Comparison of ENCODE assay signal across 8 cellular contexts in genomic region chr12:49967777-49968250, GRCh38. TPM values are rescaled to one million over a fixed set of nuclear protein-coding genes. Genes with fewer than 3 reads are reported as not detected.
DNase-seq lines count a peak whose midpoint lies in the region; ATAC-seq and TF ChIP-seq lines count a peak whose summit lies in the region.

No MANE protein-coding gene starts in this region.

- BruUV-seq in Panc1 (replicated peaks; lab: Mats Ljungman, UMichigan), result no TSS peak

- H3K36me3 Mint-ChIP-seq in activated CD4-positive, alpha-beta T cell treated with anti-CD3 and anti-CD28 coated beads, Interleukin-2, amount 10 ng/mL, durations not matched to agents 24 days and 14 days (ENCODE audit: low read depth), result no peaks in the 10 kb centered on the region
- H3K36me3 Mint-ChIP-seq in stimulated activated memory B cell treated with anti-CD40 and anti-IgM and Interleukin-4, amounts not matched to agents 10 μg/mL and 1 μg/mL and 100 μg/mL, for 72 hours, result no peaks in the 10 kb centered on the region

- peaks cover 4% of the 10 kb centered on the region for H3K4me1 Mint-ChIP-seq in activated CD4-positive, alpha-beta T cell treated with anti-CD3 and anti-CD28 coated beads, Interleukin-2, amount 10 ng/mL, durations not matched to agents 24 days and 14 days
- H3K4me1 Mint-ChIP-seq in stimulated activated memory B cell treated with anti-CD40 and anti-IgM and Interleukin-4, amounts not matched to agents 10 μg/mL and 1 μg/mL and 100 μg/mL, for 72 hours, result peaks cover 7% of the 10 kb centered on the region

- POLR2A ChIA-PET in Panc1 (lab: Charles Lee), result interaction anchor here (0.7 kb wide), 1 partner anchor 97 kb away, joined by 3 read pairs; no protein-coding TSS in a partner anchor

- TF ChIP-seq CTCF in Panc1 (IDR thresholded peaks at IDR 0.05) (no peak), fibroblast of villous mesenchyme (IDR thresholded peaks at IDR 0.05; ENCODE audit: insufficient read depth, low read depth, low read length) (no peak)

- H3K27ac Mint-ChIP-seq in activated CD4-positive, alpha-beta T cell treated with anti-CD3 and anti-CD28 coated beads, Interleukin-2, amount 10 ng/mL, durations not matched to agents 24 days and 14 days, result no peak overlapping the region
- no peak overlapping the region for H3K27ac Mint-ChIP-seq in stimulated activated memory B cell treated with anti-CD40 and anti-IgM and Interleukin-4, amounts not matched to agents 10 μg/mL and 1 μg/mL and 100 μg/mL, for 72 hours

- intact Hi-C loops in activated CD4-positive, alpha-beta T cell treated with anti-CD3 and anti-CD28 coated beads, Interleukin-2, amount 10 ng/mL, durations not matched to agents 24 days and 14 days (cut with micrococcal nuclease), result loop anchor here (1.0 to 2.0 kb wide), 4 partner anchors 71 to 102 kb away; no protein-coding TSS in a partner anchor
- intact Hi-C loops in Panc1 (cut with micrococcal nuclease; ENCODE audit: unreplicated experiment), result loop anchor here (1.0 to 5.0 kb wide), 2 partner anchors 89 to 102 kb away; partner anchors contain the start of gene ASIC1

- peak overlapping the region; percentile 33 to 64 for H3K4me3 ChIP-seq in Panc1 (ENCODE audit: low read depth in 2 of 2, low read length in 2 of 2)
- H3K4me3 ChIP-seq in fibroblast of villous mesenchyme (ENCODE audit: low read depth, low read length), result peak overlapping the region; percentile 53

- no peaks in the 10 kb centered on the region for H3K27me3 ChIP-seq in Panc1 (ENCODE audit: control insufficient read depth, insufficient read depth, low read length)

- in situ Hi-C loops in Panc1 (cut with HindIII; ENCODE audit: low pct_unique_long_range_greater_than_20kb, low sequenced_read_pairs), result no loop called here

- peak overlapping the region; percentile 73 for H3K4me3 Mint-ChIP-seq in activated CD4-positive, alpha-beta T cell treated with anti-CD3 and anti-CD28 coated beads, Interleukin-2, amount 10 ng/mL, durations not matched to agents 24 days and 14 days
- peak overlapping the region; percentile 7 for H3K4me3 Mint-ChIP-seq in stimulated activated memory B cell treated with anti-CD40 and anti-IgM and Interleukin-4, amounts not matched to agents 10 μg/mL and 1 μg/mL and 100 μg/mL, for 72 hours

- DNase-seq in activated CD4-positive, alpha-beta T cell treated with anti-CD3 and anti-CD28 coated beads, Interleukin-2, amount 10 ng/mL, durations not matched to agents 24 days and 14 days, result no peak
- DNase-seq in activated CD4-positive, alpha-beta T cell treated with anti-CD3 and anti-CD28 coated beads, Interleukin-2, amount 50 U/mL, for 1 hour, result no peak
- DNase-seq in Panc1 (ENCODE audit: low read depth, low spot score) (no peak), fibroblast of villous mesenchyme (ENCODE audit: low read depth) (no peak), foreskin melanocyte (no peak), AML-193 (lab: John Stamatoyannopoulos, UW) (no peak), GM19240 (ENCODE audit: insufficient read length, low spot score) (no peak)

- no peaks in the 10 kb centered on the region for H3K9me3 Mint-ChIP-seq in activated CD4-positive, alpha-beta T cell treated with anti-CD3 and anti-CD28 coated beads, Interleukin-2, amount 10 ng/mL, durations not matched to agents 24 days and 14 days
- H3K9me3 Mint-ChIP-seq in stimulated activated memory B cell treated with anti-CD40 and anti-IgM and Interleukin-4, amounts not matched to agents 10 μg/mL and 1 μg/mL and 100 μg/mL, for 72 hours, result no peaks in the 10 kb centered on the region

- ATAC-seq in Panc1, result peak; percentile 12
- no peak for ATAC-seq in stimulated activated memory B cell treated with anti-CD40 and anti-IgM and Interleukin-4, amounts not matched to agents 10 μg/mL and 1 μg/mL and 100 μg/mL, for 72 hours

- peaks cover 34% of the 10 kb centered on the region for H3K27me3 Mint-ChIP-seq in activated CD4-positive, alpha-beta T cell treated with anti-CD3 and anti-CD28 coated beads, Interleukin-2, amount 10 ng/mL, durations not matched to agents 24 days and 14 days
- peaks cover 44% of the 10 kb centered on the region for H3K27me3 Mint-ChIP-seq in stimulated activated memory B cell treated with anti-CD40 and anti-IgM and Interleukin-4, amounts not matched to agents 10 μg/mL and 1 μg/mL and 100 μg/mL, for 72 hours

- no peak overlapping the region for H3K27ac ChIP-seq in Panc1 (ENCODE audit: low read length)

- CTCF ChIA-PET in Panc1 (lab: Charles Lee), result interaction anchor here (0.6 to 2.8 kb wide), 10 partner anchors 8 to 181 kb away, joined by 3 to 30 read pairs (median 8); partner anchors contain the start of gene NCKAP5L

- no peaks in the 10 kb centered on the region for H3K36me3 ChIP-seq in Panc1 (ENCODE audit: control insufficient read depth, insufficient read depth, low read length)

- H3K4me1 ChIP-seq in Panc1 (ENCODE audit: control insufficient read depth, insufficient read depth, low read length), result peaks cover 23% of the 10 kb centered on the region

- no peaks in the 10 kb centered on the region for H3K9me3 ChIP-seq in Panc1 (ENCODE audit: control insufficient read depth, insufficient read depth, low read depth, low read length)

RNA-seq across cellular contexts. Expression of gene AQP6, which starts 4.9 kb away (rescaled TPM):
- not detected in 2 replicates for total RNA-seq in activated CD4-positive, alpha-beta T cell treated with anti-CD3 and anti-CD28 coated beads, Interleukin-2, amount 10 ng/mL, durations not matched to agents 24 days and 14 days
- total RNA-seq in Panc1 (2021; ENCODE audit: unreplicated experiment) (0.31 TPM), fibroblast of villous mesenchyme (not detected in 2 replicates)
- 0.17 TPM for polyA plus RNA-seq in Panc1 (2012; ENCODE audit: insufficient read length)

RNA-seq across cellular contexts. Expression of gene AQP5, which starts 6.1 kb away (rescaled TPM):
- not detected in 2 replicates for total RNA-seq in activated CD4-positive, alpha-beta T cell treated with anti-CD3 and anti-CD28 coated beads, Interleukin-2, amount 10 ng/mL, durations not matched to agents 24 days and 14 days
- 0.72 TPM for total RNA-seq in Panc1 (2021; ENCODE audit: unreplicated experiment)
- 0.16 TPM for polyA plus RNA-seq in Panc1 (2012; ENCODE audit: insufficient read length)
- not detected in 2 replicates for total RNA-seq in fibroblast of villous mesenchyme

RNA-seq across cellular contexts. Expression of gene AQP2, which starts 17.3 kb away (rescaled TPM):
- total RNA-seq in activated CD4-positive, alpha-beta T cell treated with anti-CD3 and anti-CD28 coated beads, Interleukin-2, amount 10 ng/mL, durations not matched to agents 24 days and 14 days, result not detected in 2 replicates
- total RNA-seq in Panc1 (2021; ENCODE audit: unreplicated experiment), result 0.36 TPM
- not detected for polyA plus RNA-seq in Panc1 (2012; ENCODE audit: insufficient read length)
- total RNA-seq in fibroblast of villous mesenchyme, result not detected in 2 replicates

RNA-seq across cellular contexts. Expression of gene RACGAP1, which starts 57.5 kb away (rescaled TPM):
- 71.2 and 71.6 TPM in 2 replicates for total RNA-seq in activated CD4-positive, alpha-beta T cell treated with anti-CD3 and anti-CD28 coated beads, Interleukin-2, amount 10 ng/mL, durations not matched to agents 24 days and 14 days
- total RNA-seq in Panc1 (2021; ENCODE audit: unreplicated experiment), result 147 TPM
- polyA plus RNA-seq in Panc1 (2012; ENCODE audit: insufficient read length), result 63.2 TPM
- total RNA-seq in fibroblast of villous mesenchyme, result 36.1 and 69.1 TPM in 2 replicates
